ENCODE assay signal across 15 cellular contexts in the genomic region with DNA sequence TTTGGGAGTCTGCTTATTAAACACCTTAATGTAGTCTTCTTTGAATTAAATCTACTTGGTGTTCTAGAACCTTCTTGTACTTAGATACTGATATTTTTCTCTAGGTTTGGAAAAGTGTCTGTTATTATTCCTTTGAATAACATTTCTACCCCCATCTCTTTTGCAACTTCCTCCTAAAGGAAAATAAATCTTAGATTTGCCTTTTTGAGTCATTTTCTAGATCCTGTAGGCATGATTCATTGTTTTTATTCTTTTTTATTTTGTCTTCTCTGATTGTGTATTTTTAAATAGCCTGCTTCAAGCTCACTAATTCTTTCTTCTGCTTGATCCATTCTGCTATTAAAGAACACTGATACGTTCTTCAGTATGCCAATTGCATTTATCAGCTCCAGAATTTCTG.
"Had no signal": no experiment of that assay in that cellular context is flagged by ENCODE, and none has a peak within 500 bp of the region (broad histone marks: within the 10 kb centered on the region; RNA-seq: fewer than 3 reads in every experiment).

No MANE protein-coding gene starts in this region.

- H3K27me3 Mint-ChIP-seq: activated CD8-positive, alpha-beta T cell treated with anti-CD3 and anti-CD28 coated beads for 36 hours; activated naive CD4-positive, alpha-beta T cell treated with anti-CD3 and anti-CD28 coated beads, Interleukin-2, amount 50 U/mL, for 24 hours had no signal

- H3K27me3 ChIP-seq: thyroid gland had no signal

- ATAC-seq: activated CD8-positive, alpha-beta T cell treated with anti-CD3 and anti-CD28 coated beads for 36 hours; activated T-cell treated with anti-CD3 and anti-CD28 coated beads, Interleukin-2, amount 50 U/mL, for 4 hours; right cardiac atrium; WTC11 had no signal

- H3K36me3 Mint-ChIP-seq: activated naive CD4-positive, alpha-beta T cell treated with anti-CD3 and anti-CD28 coated beads, Interleukin-2, amount 50 U/mL, for 24 hours; WTC11 had no signal

- H3K9me3 Mint-ChIP-seq: activated CD8-positive, alpha-beta T cell treated with anti-CD3 and anti-CD28 coated beads for 36 hours; nephron; WTC11 had no signal

- DNase-seq: activated CD4-positive, alpha-beta T cell treated with anti-CD3 and anti-CD28 coated beads for 48 hours; activated CD8-positive, alpha-beta T cell treated with anti-CD3 and anti-CD28 coated beads for 36 hours; activated effector memory CD4-positive, alpha-beta T cell treated with Interleukin-2 at 50 U/mL for 16 hours; activated T-cell treated with anti-CD3 and anti-CD28 coated beads, Interleukin-2, amount 50 U/mL, for 4 hours; amniotic stem cell; cerebellar nuclear complex; head of caudate nucleus; nucleus accumbens; right cardiac atrium; thyroid gland had no signal

- H3K4me3 ChIP-seq: prostate gland, smooth muscle cell, thyroid gland had no signal

- H3K27ac ChIP-seq: prostate gland, thyroid gland had no signal

- H3K4me1 ChIP-seq: prostate gland, thyroid gland had no signal

- H3K4me3 Mint-ChIP-seq: activated CD8-positive, alpha-beta T cell treated with anti-CD3 and anti-CD28 coated beads for 36 hours; activated naive CD4-positive, alpha-beta T cell treated with anti-CD3 and anti-CD28 coated beads, Interleukin-2, amount 50 U/mL, for 24 hours; activated T-cell treated with anti-CD3 and anti-CD28 coated beads, Interleukin-2, amount 50 U/mL, for 4 hours; nephron; WTC11 had no signal

- H3K9me3 ChIP-seq: prostate gland, thyroid gland had no signal

- H3K4me2 ChIP-seq: smooth muscle cell had no signal

- H3K27ac Mint-ChIP-seq: activated CD8-positive, alpha-beta T cell treated with anti-CD3 and anti-CD28 coated beads for 36 hours; activated naive CD4-positive, alpha-beta T cell treated with anti-CD3 and anti-CD28 coated beads, Interleukin-2, amount 50 U/mL, for 24 hours; nephron; WTC11 had no signal

- H3K4me1 Mint-ChIP-seq: activated naive CD4-positive, alpha-beta T cell treated with anti-CD3 and anti-CD28 coated beads, Interleukin-2, amount 50 U/mL, for 24 hours; nephron had no signal

- H3K36me3 ChIP-seq: prostate gland, thyroid gland had no signal
